In the genomic region with DNA sequence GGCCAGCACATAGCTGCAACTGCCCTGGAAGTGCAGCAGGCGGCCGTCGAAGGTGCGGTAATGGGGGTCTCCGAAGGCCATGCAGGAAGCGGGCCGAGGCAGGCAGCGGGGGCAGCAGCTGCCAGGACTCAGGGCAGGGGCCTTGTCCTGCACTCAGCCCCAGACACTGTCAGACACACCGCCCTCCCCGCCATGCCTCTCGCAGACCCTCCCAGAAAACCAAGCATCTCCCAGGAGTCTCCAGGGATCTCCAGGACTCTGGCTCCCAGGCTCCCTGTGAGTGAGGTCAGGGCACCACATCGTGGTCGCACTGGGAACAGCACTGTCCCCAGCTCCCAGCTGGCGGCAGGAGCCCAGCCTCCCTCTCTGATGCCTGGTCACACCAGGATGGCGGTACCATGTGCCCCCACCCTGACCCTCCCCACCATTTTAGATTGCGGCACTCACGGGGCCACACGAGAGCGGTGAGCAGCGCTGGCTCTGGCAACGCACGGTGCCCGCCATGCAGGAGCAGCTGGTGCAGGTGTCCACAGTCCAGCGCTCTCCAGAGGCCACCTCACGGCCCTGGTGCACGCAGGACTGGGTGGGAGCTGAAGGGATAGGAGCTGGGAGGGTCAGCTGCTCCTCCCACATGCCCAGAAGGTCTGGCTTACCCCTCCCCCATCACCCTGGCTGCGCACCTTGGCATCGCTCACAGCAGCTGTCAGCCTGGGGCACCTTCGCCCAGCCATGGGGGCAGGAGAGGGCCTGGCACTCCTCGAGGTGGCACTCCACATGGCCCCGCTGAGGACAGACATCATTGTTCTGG, we compare ENCODE assay signal across 8 cellular contexts. TPM values are rescaled to one million over a fixed set of nuclear protein-coding genes. Genes with fewer than 3 reads are reported as not detected.
DNase-seq lines count a peak whose midpoint lies in the region; ATAC-seq and TF ChIP-seq lines count a peak whose summit lies in the region.

No MANE protein-coding gene starts in this region.

- no peaks in the 10 kb centered on the region for H3K79me2 ChIP-seq in neural progenitor cell (ENCODE audit: low read depth)
- H3K79me2 ChIP-seq in Karpas-422 (ENCODE audit: low read length) = peaks cover 8% of the 10 kb centered on the region

- no peak for TF ChIP-seq EP300 in esophagus muscularis mucosa (IDR thresholded peaks at IDR 0.05)

- H3K9me3 ChIP-seq in esophagus muscularis mucosa = no peaks in the 10 kb centered on the region
- H3K9me3 ChIP-seq in neural progenitor cell (ENCODE audit: low read depth) = no peaks in the 10 kb centered on the region
- no peaks in the 10 kb centered on the region for H3K9me3 ChIP-seq in Karpas-422 (ENCODE audit: low read length)

- H3K36me3 ChIP-seq in esophagus muscularis mucosa (no peaks in the 10 kb centered on the region), neural progenitor cell (no peaks in the 10 kb centered on the region), Karpas-422 (ENCODE audit: insufficient read depth, low read length) (no peaks in the 10 kb centered on the region)

- peaks cover 11% of the 10 kb centered on the region for H3K27me3 Mint-ChIP-seq in neural progenitor cell (ENCODE audit: insufficient read depth, low read depth)

- H3K27ac ChIP-seq in esophagus muscularis mucosa (replicated peaks in 1 of 4) = no peak overlapping the region
- no peak overlapping the region for H3K27ac ChIP-seq in neural progenitor cell
- H3K27ac ChIP-seq in Karpas-422 (ENCODE audit: low read length) = no peak overlapping the region

- H3K27ac Mint-ChIP-seq in neural progenitor cell = no peak overlapping the region

- ATAC-seq in GM19324 (IDR thresholded peaks at IDR 0.05; ENCODE audit: low FRiP score, unreplicated experiment) = no peak

- no peaks in the 10 kb centered on the region for H3K9me2 ChIP-seq in Karpas-422 (replicated peaks; ENCODE audit: insufficient read depth, low read length)

- peak overlapping the region; percentile 98 for H2AFZ ChIP-seq in neural progenitor cell (replicated peaks)
- no peak overlapping the region for H2AFZ ChIP-seq in Karpas-422 (ENCODE audit: low read length)

- H4K20me1 ChIP-seq in neural progenitor cell (ENCODE audit: low read depth) = no peaks in the 10 kb centered on the region
- H4K20me1 ChIP-seq in Karpas-422 (ENCODE audit: insufficient read depth, low read depth, low read length) = no peaks in the 10 kb centered on the region

- no peak for TF ChIP-seq POLR2A in esophagus muscularis mucosa (IDR thresholded peaks at IDR 0.05; ENCODE audit: low read depth)

- H3K9ac ChIP-seq in neural progenitor cell = no peak overlapping the region
- H3K9ac ChIP-seq in Karpas-422 (ENCODE audit: low read length) = no peak overlapping the region

- intact Hi-C loops in esophagus muscularis mucosa (cut with DNase I) = loop anchor here (5.0 to 10.0 kb wide), 4 partner anchors 88 to 403 kb away; partner anchors contain the start of genes CALU, CCDC136 and METTL2B

- H3K4me3 Mint-ChIP-seq in neural progenitor cell = no peak overlapping the region

- DNase-seq in COLO668 (lab: John Stamatoyannopoulos, UW; ENCODE audit: unreplicated experiment) (peak; percentile 71), HT1080 (ENCODE audit: low read depth) (peak; percentile 59), RKO (ENCODE audit: low spot score) (peak; percentile 63), esophagus muscularis mucosa (ENCODE audit: extremely low spot score) (no peak), neural progenitor cell (ENCODE audit: low spot score) (peak; percentile 90), Karpas-422 (no peak)
- DNase-seq in effector CD4-positive, alpha-beta T cell = no peak

- WGBS in esophagus muscularis mucosa = 46% methylated on average over 9 of the region's 31 CpGs

- H3K36me3 Mint-ChIP-seq in neural progenitor cell = no peaks in the 10 kb centered on the region

- peaks cover 11% of the 10 kb centered on the region for H3K4me1 Mint-ChIP-seq in neural progenitor cell

- no peaks in the 10 kb centered on the region for H3K9me3 Mint-ChIP-seq in neural progenitor cell

- TF ChIP-seq CTCF in esophagus muscularis mucosa (IDR thresholded peaks at IDR 0.05) (peak; percentile 79 to 94 (median 91)), neural progenitor cell (IDR thresholded peaks at IDR 0.05) (peak; percentile 78)

- peaks cover 0 to 16% (median 12%) of the 10 kb centered on the region in 4 donors for H3K4me1 ChIP-seq in esophagus muscularis mucosa
- peaks cover 3% of the 10 kb centered on the region for H3K4me1 ChIP-seq in neural progenitor cell
- H3K4me1 ChIP-seq in Karpas-422 (ENCODE audit: low read length) = peaks cover 10% of the 10 kb centered on the region

- H3K27me3 ChIP-seq in esophagus muscularis mucosa (peaks cover 0 to 8% (median 0%) of the 10 kb centered on the region in 4 donors), neural progenitor cell (no peaks in the 10 kb centered on the region), Karpas-422 (ENCODE audit: low read length) (no peaks in the 10 kb centered on the region)

- H3K4me2 ChIP-seq in neural progenitor cell (peak overlapping the region; percentile 52), Karpas-422 (ENCODE audit: low read depth, low read length, poor library complexity, severe bottlenecking) (no peak overlapping the region)

- H3K4me3 ChIP-seq in esophagus muscularis mucosa = no peak overlapping the region
- H3K4me3 ChIP-seq in neural progenitor cell = no peak overlapping the region
- H3K4me3 ChIP-seq in Karpas-422 (ENCODE audit: low read length) = no peak overlapping the region

- H3F3A ChIP-seq in neural progenitor cell (ENCODE audit: low read depth) = no peaks in the 10 kb centered on the region

RNA-seq across cellular contexts. Expression of gene ATP6V1F, which starts 17.5 kb away (rescaled TPM):
- total RNA-seq in HT1080 (2014; rRNA removed; shearing (Covaris generic)) = 114 and 126 TPM in 2 replicates
- polyA plus RNA-seq in HT1080 (2015; cell fraction: cytosol; rRNA removed) = 102 and 111 TPM in 2 replicates
- polyA plus RNA-seq in HT1080 (2015; cell fraction: nucleus; rRNA removed) = 28.0 and 33.8 TPM in 2 replicates
- total RNA-seq in esophagus muscularis mucosa (100 to 1,000 TPM in 2 of 4 donors, 10 to 100 TPM in 2; 74.3 to 108 (median 91.9) TPM), neural progenitor cell (ENCODE audit: low replicate concordance) (61.4 and 81.8 TPM in 2 replicates)
- 184 and 208 TPM in 2 replicates for total RNA-seq in Karpas-422 (2014; rRNA removed; shearing (Covaris generic); ENCODE audit: low replicate concordance)

RNA-seq across cellular contexts. Expression of gene KCP, which starts 30.4 kb away (rescaled TPM):
- 0.35 and 1.4 TPM in 2 replicates for total RNA-seq in HT1080 (2014; rRNA removed; shearing (Covaris generic))
- polyA plus RNA-seq in HT1080 (2015; cell fraction: cytosol; rRNA removed) = 0.09 and 0.18 TPM in 2 replicates
- 1.1 and 2.7 TPM in 2 replicates for polyA plus RNA-seq in HT1080 (2015; cell fraction: nucleus; rRNA removed)
- total RNA-seq in esophagus muscularis mucosa = under 1 TPM in 3 of 4 donors, not detected in 1; 0.13 to 0.66 (median 0.29) TPM
- 0.06 and 3.5 TPM in 2 replicates for total RNA-seq in neural progenitor cell (ENCODE audit: low replicate concordance)
- total RNA-seq in Karpas-422 (2014; rRNA removed; shearing (Covaris generic); ENCODE audit: low replicate concordance) = 1.6 and 11.7 TPM in 2 replicates

RNA-seq across cellular contexts. Expression of gene FLNC, which starts 49.9 kb away (rescaled TPM):
- total RNA-seq in HT1080 (2014; rRNA removed; shearing (Covaris generic)) = 38.2 and 38.6 TPM in 2 replicates
- polyA plus RNA-seq in HT1080 (2015; cell fraction: cytosol; rRNA removed) = 6.4 and 6.6 TPM in 2 replicates
- polyA plus RNA-seq in HT1080 (2015; cell fraction: nucleus; rRNA removed) = 59.0 and 60.8 TPM in 2 replicates
- 100 to 1,000 TPM; 391 to 932 (median 533) TPM for total RNA-seq in esophagus muscularis mucosa
- total RNA-seq in neural progenitor cell (ENCODE audit: low replicate concordance) = 6.7 and 23.7 TPM in 2 replicates
- not detected in 2 replicates for total RNA-seq in Karpas-422 (2014; rRNA removed; shearing (Covaris generic); ENCODE audit: low replicate concordance)

RNA-seq across cellular contexts. Expression of gene IRF5, which starts 57.6 kb away (rescaled TPM):
- 2.3 and 2.6 TPM in 2 replicates for total RNA-seq in HT1080 (2014; rRNA removed; shearing (Covaris generic))
- polyA plus RNA-seq in HT1080 (2015; cell fraction: cytosol; rRNA removed) = 1.4 and 2.2 TPM in 2 replicates
- polyA plus RNA-seq in HT1080 (2015; cell fraction: nucleus; rRNA removed) = 2.8 and 4.8 TPM in 2 replicates
- total RNA-seq in esophagus muscularis mucosa (10 to 100 TPM in 1 of 4 donors, 1 to 10 TPM in 3; 7.6 to 14.5 (median 8.6) TPM), neural progenitor cell (ENCODE audit: low replicate concordance) (0.22 and 0.28 TPM in 2 replicates)
- 7.8 and 11.5 TPM in 2 replicates for total RNA-seq in Karpas-422 (2014; rRNA removed; shearing (Covaris generic); ENCODE audit: low replicate concordance)

Comparison
In these comparisons a context has a peak if more than half of its experiments do, and no peak if none do; other contexts are left out.
1. DNase-seq: peak in COLO668 (single experiment), HT1080 (single experiment), RKO (single experiment) and neural progenitor cell (single experiment); none in esophagus muscularis mucosa (single experiment), Karpas-422 (single experiment) and effector CD4-positive, alpha-beta T cell (single experiment).